Comparison of ENCODE assay signal across 8 cellular contexts in the genomic region with DNA sequence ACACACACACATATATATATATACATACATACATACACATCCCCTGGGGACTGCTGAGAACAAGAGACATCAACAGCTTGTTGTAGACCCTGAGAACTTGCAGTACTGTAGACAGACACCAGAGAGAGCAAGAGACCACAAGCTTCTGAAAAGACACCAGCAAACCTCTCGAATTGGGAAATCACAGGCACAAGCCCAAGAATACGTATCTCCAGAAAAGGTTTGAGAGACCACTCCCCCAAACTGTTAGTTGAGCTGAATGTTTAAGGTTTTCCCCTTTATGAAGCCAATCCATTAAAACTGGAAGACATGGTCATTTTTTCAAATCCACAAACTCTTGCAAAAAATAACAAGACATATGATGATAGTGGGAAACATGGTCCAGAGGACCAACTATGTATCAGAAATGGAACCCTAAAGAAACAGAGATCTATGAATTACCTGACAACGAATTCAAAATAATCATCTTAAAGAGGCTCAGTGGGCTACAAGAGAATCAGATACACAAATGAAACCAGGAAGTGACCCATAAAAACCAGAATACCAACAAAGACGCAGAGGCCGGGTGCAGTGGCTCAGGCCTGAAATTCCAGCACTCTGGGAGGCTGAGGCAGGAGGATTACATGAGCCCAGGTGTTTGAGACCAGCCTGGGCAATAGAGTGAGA. TPM values are rescaled to one million over a fixed set of nuclear protein-coding genes. Genes with fewer than 3 reads are reported as not detected.
A peak's percentile ranks its signal among the peaks of the same experiment; 100 is the strongest.
DNase-seq lines count a peak whose midpoint lies in the region; TF ChIP-seq lines count a peak whose summit lies in the region.

No MANE protein-coding gene starts in this region.

- intact Hi-C loops in left ventricle myocardium inferior (cut with micrococcal nuclease), result loop anchor here (2.0 kb wide), 1 partner anchor 159 kb away; no protein-coding TSS in a partner anchor

- H3K9ac ChIP-seq in OCI-LY3 (ENCODE audit: low read length), result no peak overlapping the region
- no peak overlapping the region for H3K9ac ChIP-seq in adipocyte (ENCODE audit: low read length)

- H3K27ac ChIP-seq in DOHH2 (ENCODE audit: low read depth, low read length) (no peak overlapping the region), OCI-LY3 (ENCODE audit: low read length) (no peak overlapping the region), left ventricle myocardium inferior (replicated peaks) (no peak overlapping the region)

- H2AFZ ChIP-seq in OCI-LY3 (ENCODE audit: low read depth, low read length), result peak overlapping the region; percentile 60; the same call in 1 of the 2 replicates

- H3K36me3 ChIP-seq in DOHH2 (ENCODE audit: control insufficient read depth, low read length) (no peaks in the 10 kb centered on the region), OCI-LY3 (replicated peaks; ENCODE audit: low read depth, low read length) (no peaks in the 10 kb centered on the region), adipocyte (ENCODE audit: control insufficient read depth, insufficient read depth, low read length, severe bottlenecking) (no peaks in the 10 kb centered on the region), left ventricle myocardium inferior (no peaks in the 10 kb centered on the region)

- DNase-seq in Jurkat, Clone E6-1 (ENCODE audit: low read depth, low spot score), result peak; percentile 79
- DNase-seq in adipocyte (ENCODE audit: low read depth) (peak; percentile 93), left ventricle myocardium inferior (no peak), putamen (ENCODE audit: low spot score) (peak; percentile 62), OCI-M2 (lab: John Stamatoyannopoulos, UW; ENCODE audit: unreplicated experiment) (no peak), NK-92 (lab: John Stamatoyannopoulos, UW; ENCODE audit: unreplicated experiment) (no peak)

- H3K9me2 ChIP-seq in DOHH2 (replicated peaks; ENCODE audit: control insufficient read depth, low read length), result no peaks in the 10 kb centered on the region

- no peaks in the 10 kb centered on the region for H3F3A ChIP-seq in DOHH2 (ENCODE audit: control insufficient read depth, insufficient read depth)

- peak; percentile 65 for TF ChIP-seq CTCF in DOHH2 (IDR thresholded peaks at IDR 0.05; ENCODE audit: low read depth, low read length, poor library complexity, severe bottlenecking)
- TF ChIP-seq CTCF in OCI-LY3 (IDR thresholded peaks at IDR 0.05; ENCODE audit: low read depth, low read length), result peak; percentile 58
- TF ChIP-seq CTCF in left ventricle myocardium inferior (IDR thresholded peaks at IDR 0.05; ENCODE audit: borderline replicate concordance), result peak; percentile 88

- H3K4me3 ChIP-seq in DOHH2 (ENCODE audit: low read length) (no peak overlapping the region), OCI-LY3 (ENCODE audit: low read length) (no peak overlapping the region), adipocyte (ENCODE audit: low read length) (no peak overlapping the region), left ventricle myocardium inferior (no peak overlapping the region)
- H3K4me3 ChIP-seq in Jurkat, Clone E6-1 (ENCODE audit: low read length), result no peak overlapping the region

- H3K4me2 ChIP-seq in DOHH2 (ENCODE audit: low read length), result no peak overlapping the region
- H3K4me2 ChIP-seq in OCI-LY3 (ENCODE audit: low read length), result no peak overlapping the region

- no peaks in the 10 kb centered on the region for H3K79me2 ChIP-seq in DOHH2 (ENCODE audit: control insufficient read depth, low read length)
- no peaks in the 10 kb centered on the region for H3K79me2 ChIP-seq in OCI-LY3 (ENCODE audit: low read length)

- no peaks in the 10 kb centered on the region for H4K20me1 ChIP-seq in DOHH2 (ENCODE audit: control insufficient read depth, insufficient read depth, low read depth, low read length)
- no peaks in the 10 kb centered on the region for H4K20me1 ChIP-seq in OCI-LY3 (ENCODE audit: insufficient read depth, low read length)

- H3K4me1 ChIP-seq in DOHH2 (ENCODE audit: control insufficient read depth, low read length) (no peaks in the 10 kb centered on the region), OCI-LY3 (ENCODE audit: low read length) (no peaks in the 10 kb centered on the region), adipocyte (ENCODE audit: control insufficient read depth, insufficient read depth, low read length) (no peaks in the 10 kb centered on the region), left ventricle myocardium inferior (no peaks in the 10 kb centered on the region)

- H3K27me3 ChIP-seq in DOHH2 (ENCODE audit: control insufficient read depth, low read length) (no peaks in the 10 kb centered on the region), OCI-LY3 (ENCODE audit: low read depth, low read length) (0 out of 2 replicates have a peak, but pooled peaks cover 5% of the 10 kb centered on the region), adipocyte (replicated peaks; ENCODE audit: control insufficient read depth, insufficient read depth, low read length) (peaks cover 12% of the 10 kb centered on the region), left ventricle myocardium inferior (ENCODE audit: low read depth) (no peaks in the 10 kb centered on the region)

- H3K9me3 ChIP-seq in DOHH2 (ENCODE audit: control insufficient read depth, insufficient read depth, low read length) (peaks cover 24% of the 10 kb centered on the region), OCI-LY3 (ENCODE audit: insufficient read depth, low read length) (peaks cover 7% of the 10 kb centered on the region; the same call in 1 of the 2 replicates), adipocyte (ENCODE audit: control insufficient read depth, low read length) (no peaks in the 10 kb centered on the region), left ventricle myocardium inferior (replicated peaks) (peaks cover 12% of the 10 kb centered on the region)

RNA-seq across cellular contexts. Expression of a gene that starts 45.1 kb away (rescaled TPM):
- polyA plus RNA-seq in Jurkat, Clone E6-1 (2012; ENCODE audit: insufficient read depth, insufficient read length), result 36.8 TPM
- 54.9 TPM for total RNA-seq in left ventricle myocardium inferior

Comparison
In these comparisons a context has a peak if more than half of its experiments do, and no peak if none do; other contexts are left out.
1. DNase-seq: peak in Jurkat, Clone E6-1 (single experiment), adipocyte (single experiment) and putamen (single experiment); none in left ventricle myocardium inferior (single experiment), OCI-M2 (single experiment) and NK-92 (single experiment).
2. Peak in every context shown above with its lines, with median percentiles within 50 percentile points of each other: CTCF ChIP-seq.